In genomic region chr6:127515794-127516675, GRCh38 we compare ENCODE assay signal across 8 cellular contexts. TPM values are rescaled to one million over a fixed set of nuclear protein-coding genes. Genes with fewer than 3 reads are reported as not detected.
DNase-seq lines count a peak whose midpoint lies in the region; ATAC-seq lines count a peak whose summit lies in the region.

No MANE protein-coding gene starts in this region.

- peak overlapping the region; percentile 70 for H3K27ac ChIP-seq in ectodermal cell (ENCODE audit: insufficient read depth, low read depth, low read length, poor library complexity, severe bottlenecking)

- H3K9me3 ChIP-seq in ectodermal cell (ENCODE audit: control insufficient read depth, low read length), result no peaks in the 10 kb centered on the region

- H3K4me3 ChIP-seq in ectodermal cell (ENCODE audit: insufficient read depth, low read depth, low read length), result peak overlapping the region; percentile 62

- 0% methylated on average over 76 of the region's 76 CpGs for whole genome bisulfite sequencing in ectodermal cell, 2 experiments

- peaks cover 9% of the 10 kb centered on the region for H3K4me1 ChIP-seq in ectodermal cell (ENCODE audit: control insufficient read depth, insufficient read depth, low read length)

- peaks cover 16% of the 10 kb centered on the region for H3K36me3 ChIP-seq in ectodermal cell (ENCODE audit: control insufficient read depth, insufficient read depth, low read length)

- DNase-seq in AG08395 (ENCODE audit: low spot score) (peak; percentile 74), NCI-H2227 treated with DMSO at 0.1 percent for 48 hours (lab: John Stamatoyannopoulos, UW) (peak; percentile 85), lung microvascular endothelial cell (ENCODE audit: low read depth in 2 of 2) (peak; percentile 2 to 8)
- DNase-seq in activated CD4-positive, alpha-beta T cell treated with anti-CD3 and anti-CD28 coated beads, Interleukin-2, amount 50 U/mL, for 48 hours, result peak; percentile 65 to 69
- peak; percentile 47 for DNase-seq in stimulated activated CD8-positive, alpha-beta memory T cell treated with anti-CD3 and anti-CD28 coated beads, Interleukin-12 subunit alpha, Interleukin-12 subunit beta, amount 100 ng/mL, for 4 hours (ENCODE audit: low read depth)

- ATAC-seq in GM18907 (IDR thresholded peaks at IDR 0.05; ENCODE audit: unreplicated experiment) (peak; percentile 80), HG03103 (IDR thresholded peaks at IDR 0.05; ENCODE audit: low read depth, unreplicated experiment) (peak; percentile 55)

- H3K27me3 ChIP-seq in ectodermal cell (ENCODE audit: control insufficient read depth, insufficient read depth, low read length, poor library complexity, severe bottlenecking), result peaks cover 8% of the 10 kb centered on the region

RNA-seq across cellular contexts. Expression of gene KIAA0408, which starts 56.8 kb away (rescaled TPM):
- 11.9 TPM for polyA plus RNA-seq in ectodermal cell (2013, experiment 1 of 4)
- polyA plus RNA-seq in ectodermal cell (2013, experiment 2 of 4), result 17.2 TPM
- polyA plus RNA-seq in ectodermal cell (2013, experiment 3 of 4), result 7.6 TPM
- polyA plus RNA-seq in ectodermal cell (2013, experiment 4 of 4), result 14.1 TPM
- total RNA-seq in lung microvascular endothelial cell, result not detected in 2 replicates

Comparison
In these comparisons a context has a peak if more than half of its experiments do, and no peak if none do; other contexts are left out.
1. Peak in every context shown above with its lines: DNase-seq, ATAC-seq, H3K4me3 ChIP-seq and H3K27ac ChIP-seq.
2. DNase-seq: peak in every context shown above with its lines; median percentile 85 in NCI-H2227 treated with DMSO at 0.1 percent for 48 hours; 74 in AG08395; 67 in activated CD4-positive, alpha-beta T cell treated with anti-CD3 and anti-CD28 coated beads, Interleukin-2, amount 50 U/mL, for 48 hours; 47 in stimulated activated CD8-positive, alpha-beta memory T cell treated with anti-CD3 and anti-CD28 coated beads, Interleukin-12 subunit alpha, Interleukin-12 subunit beta, amount 100 ng/mL, for 4 hours; 5 in lung microvascular endothelial cell.